ENCODE assay signal across 30 cellular contexts in the genomic region with DNA sequence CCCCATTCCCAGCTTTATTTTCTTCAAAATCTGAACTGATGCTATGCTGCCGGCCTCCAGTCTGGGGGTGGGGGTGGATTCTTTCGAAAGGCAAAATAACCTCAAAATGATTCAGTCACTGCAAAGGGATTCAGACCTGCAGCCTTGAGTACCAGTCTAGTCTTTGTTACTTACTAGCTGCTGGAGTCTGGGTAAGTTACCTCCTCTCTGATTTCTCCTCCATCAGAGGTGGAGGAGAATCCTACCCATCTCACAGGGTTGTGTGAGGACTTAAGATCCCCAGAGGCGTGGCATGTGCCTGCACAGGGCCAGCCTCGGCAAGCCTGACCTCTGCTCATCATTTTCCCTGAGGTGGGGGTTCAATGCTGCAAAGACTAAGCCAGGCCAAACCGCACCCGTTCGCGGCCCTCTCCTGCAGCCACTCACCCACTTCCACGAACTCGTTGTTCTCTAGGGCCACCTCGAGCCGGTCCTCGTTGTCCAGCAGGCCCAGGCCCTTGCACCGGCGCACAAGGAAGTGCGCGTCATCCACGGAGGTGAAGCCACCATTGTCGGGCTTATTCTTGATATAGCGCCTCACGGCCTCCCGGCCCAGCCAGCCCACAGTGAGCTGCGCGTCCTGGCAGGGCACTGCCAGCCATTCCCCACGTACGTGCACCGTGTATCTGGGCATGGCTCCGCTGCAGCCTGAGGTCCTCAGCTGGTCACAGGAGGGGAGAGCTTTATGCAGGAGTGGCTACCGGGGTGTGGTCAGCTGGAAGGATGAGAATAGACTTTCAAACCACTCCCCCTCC. TPM values are rescaled to one million over a fixed set of nuclear protein-coding genes. Genes with fewer than 3 reads are reported as not detected.
DNase-seq lines count a peak whose midpoint lies in the region; ATAC-seq and TF ChIP-seq lines count a peak whose summit lies in the region.
"Had no signal": no experiment of that assay in that cellular context is flagged by ENCODE, and none has a peak within 500 bp of the region (broad histone marks: within the 10 kb centered on the region; RNA-seq: fewer than 3 reads in every experiment).

No MANE protein-coding gene starts in this region.

- H3K18ac ChIP-seq in neuronal stem cell (ENCODE audit: low read length), result peak overlapping the region; percentile 15

- no peaks in the 10 kb centered on the region for H3K9me3 Mint-ChIP-seq in CD14-positive monocyte
- no peaks in the 10 kb centered on the region for H3K9me3 Mint-ChIP-seq in activated naive CD4-positive, alpha-beta T cell treated with anti-CD3 and anti-CD28 coated beads, Interleukin-2, amount 50 U/mL, for 72 hours
- H3K9me3 Mint-ChIP-seq: activated T-helper 1 cell treated with anti-CD3 and anti-CD28 coated beads, Interleukin-12 subunit alpha, Interleukin-12 subunit beta, Interleukin-2, Interleukin-4 antibody, amounts not matched to agents 30 ng/mL and 10 ng/mL and 1 ng/mL, durations not matched to agents 14 hours and 24 hours and 36 hours; CD4-positive, CD25-positive, alpha-beta regulatory T cell; stimulated activated memory B cell treated with anti-CD40 and anti-IgM and Interleukin-4, amounts not matched to agents 10 μg/mL and 1 μg/mL and 100 μg/mL, for 72 hours; WTC11 had no signal

- peak overlapping the region; percentile 68 for H2AK5ac ChIP-seq in neuronal stem cell (ENCODE audit: low read depth, low read length)

- H3K4me2 ChIP-seq in hepatocyte (no peak overlapping the region), neuronal stem cell (ENCODE audit: insufficient read depth, low read length, poor library complexity, severe bottlenecking) (no peak overlapping the region)
- H3K4me2 ChIP-seq: KMS-11 had no signal

- no peak overlapping the region for H3K4me3 ChIP-seq in hepatocyte
- H3K4me3 ChIP-seq in neuronal stem cell (ENCODE audit: low read length in 2 of 2), result no peak overlapping the region
- H3K4me3 ChIP-seq: testis had no signal

- intact Hi-C loops in CD14-positive monocyte (cut with micrococcal nuclease), result loop anchor here (5.0 to 10.0 kb wide), 3 partner anchors 61 to 138 kb away; a partner anchor contains a TSS

- no peak for TF ChIP-seq CTCF in CD14-positive monocyte (IDR thresholded peaks at IDR 0.05)
- no peak for TF ChIP-seq CTCF in hepatocyte (IDR thresholded peaks at IDR 0.05; ENCODE audit: poor library complexity)

- no peak overlapping the region for H2BK12ac ChIP-seq in neuronal stem cell (ENCODE audit: low read length)

- H4K20me1 ChIP-seq in hepatocyte (ENCODE audit: insufficient read depth, poor library complexity, severe bottlenecking), result no peaks in the 10 kb centered on the region

- H3K36me3 Mint-ChIP-seq in CD14-positive monocyte, result peaks cover 46 to 55% of the 10 kb centered on the region in 2 donors
- H3K36me3 Mint-ChIP-seq in activated naive CD4-positive, alpha-beta T cell treated with anti-CD3 and anti-CD28 coated beads, Interleukin-2, amount 50 U/mL, for 72 hours, result no peaks in the 10 kb centered on the region

- no peak overlapping the region for H4K8ac ChIP-seq in neuronal stem cell (ENCODE audit: low read depth, low read length)

- peak overlapping the region; percentile 88 to 97 (median 94) for H3K27ac Mint-ChIP-seq in CD14-positive monocyte
- H3K27ac Mint-ChIP-seq in activated naive CD4-positive, alpha-beta T cell treated with anti-CD3 and anti-CD28 coated beads, Interleukin-2, amount 50 U/mL, for 72 hours, result no peak overlapping the region
- H3K27ac Mint-ChIP-seq: activated CD8-positive, alpha-beta memory T cell treated with anti-CD3 and anti-CD28 coated beads, Interleukin-2, amount 10 ng/mL, durations not matched to agents 7 days and 5 days; activated T-helper 1 cell treated with anti-CD3 and anti-CD28 coated beads, Interleukin-12 subunit alpha, Interleukin-12 subunit beta, Interleukin-2, Interleukin-4 antibody, amounts not matched to agents 30 ng/mL and 10 ng/mL and 1 ng/mL, durations not matched to agents 14 hours and 24 hours and 36 hours; CD4-positive, CD25-positive, alpha-beta regulatory T cell; stimulated activated memory B cell treated with anti-CD40 and anti-IgM and Interleukin-4, amounts not matched to agents 10 μg/mL and 1 μg/mL and 100 μg/mL, for 72 hours had no signal

- DNase-seq in CD14-positive monocyte (ENCODE audit: low spot score) (no peak), HuH-7.5 (ENCODE audit: low spot score) (peak; percentile 30), hepatocyte (ENCODE audit: low spot score) (no peak), neuronal stem cell (ENCODE audit: low spot score) (no peak), NCI-H187 treated with DMSO at 0.1 percent for 48 hours (lab: John Stamatoyannopoulos, UW) (no peak)
- no peak for DNase-seq in activated naive CD4-positive, alpha-beta T cell treated with anti-CD3 and anti-CD28 coated beads, Interleukin-2, amount 50 U/mL, for 72 hours (ENCODE audit: low spot score in 2 of 2)
- DNase-seq: activated CD4-positive, alpha-beta T cell treated with anti-CD3 and anti-CD28 coated beads, Interleukin-2, amount 50 U/mL, for 1 hour; activated CD8-positive, alpha-beta memory T cell treated with anti-CD3 and anti-CD28 coated beads, Interleukin-2, amount 10 ng/mL, durations not matched to agents 7 days and 5 days; activated naive CD4-positive, alpha-beta T cell treated with anti-CD3 and anti-CD28 coated beads, Interleukin-2, amount 50 U/mL, for 16 hours; anterior cingulate cortex; caudate nucleus; CD4-positive, CD25-positive, alpha-beta regulatory T cell; dermis blood vessel endothelial cell; GOT3; NCI-H2029 treated with DMSO at 0.1 percent for 48 hours; NCI-H2227 treated with DMSO at 0.1 percent for 48 hours; NCI-H69; occipital lobe; stimulated activated CD4-positive, alpha-beta T cell treated with anti-CD3 and anti-CD28 coated beads, Interleukin-4, amount 100 ng/mL, for 1 hour; T-helper 9 cell; testis had no signal

- peaks cover 63% of the 10 kb centered on the region for H3K4me1 Mint-ChIP-seq in CD14-positive monocyte

- no peak overlapping the region for H4K91ac ChIP-seq in neuronal stem cell (ENCODE audit: low read depth, low read length, poor library complexity)

- H3K23ac ChIP-seq in neuronal stem cell (ENCODE audit: low read depth, low read length, poor library complexity), result no peak overlapping the region

- no peaks in the 10 kb centered on the region for H3K27me3 ChIP-seq in hepatocyte
- H3K27me3 ChIP-seq in neuronal stem cell (ENCODE audit: control insufficient read depth in 3 of 3, insufficient read depth in 3 of 3, low read depth in 1 of 3, low read length in 3 of 3), result no peaks in the 10 kb centered on the region
- H3K27me3 ChIP-seq: testis had no signal

- ATAC-seq in GM18519 (IDR thresholded peaks at IDR 0.05; ENCODE audit: low FRiP score, unreplicated experiment), result no peak
- no peak for ATAC-seq in activated naive CD4-positive, alpha-beta T cell treated with anti-CD3 and anti-CD28 coated beads, Interleukin-2, amount 50 U/mL, for 72 hours
- ATAC-seq: activated CD8-positive, alpha-beta memory T cell treated with anti-CD3 and anti-CD28 coated beads, Interleukin-2, amount 10 ng/mL, durations not matched to agents 7 days and 5 days; stimulated activated memory B cell treated with anti-CD40 and anti-IgM and Interleukin-4, amounts not matched to agents 10 μg/mL and 1 μg/mL and 100 μg/mL, for 72 hours; WTC11 had no signal

- no peak overlapping the region for H2BK15ac ChIP-seq in neuronal stem cell (ENCODE audit: low read length)

- peak overlapping the region; percentile 42 for H3K27ac ChIP-seq in hepatocyte
- no peak overlapping the region for H3K27ac ChIP-seq in neuronal stem cell (replicated peaks; ENCODE audit: low read length)
- H3K27ac ChIP-seq: KMS-11, testis had no signal

- H3K36me3 ChIP-seq in hepatocyte (replicated peaks; ENCODE audit: insufficient read depth, low read depth), result no peaks in the 10 kb centered on the region
- H3K36me3 ChIP-seq in neuronal stem cell (replicated peaks in 1 of 2; ENCODE audit: control insufficient read depth in 2 of 2, insufficient read depth in 2 of 2, low read length in 2 of 2), result peaks cover 0 to 6% of the 10 kb centered on the region in 2 donors

- no peaks in the 10 kb centered on the region for H3K79me1 ChIP-seq in neuronal stem cell (ENCODE audit: low read depth, low read length)

- H2AFZ ChIP-seq in hepatocyte (no peak overlapping the region), neuronal stem cell (ENCODE audit: low read length) (no peak overlapping the region)

- H3K4me1 ChIP-seq in hepatocyte (ENCODE audit: insufficient read depth) (no peaks in the 10 kb centered on the region), neuronal stem cell (ENCODE audit: control insufficient read depth in 2 of 2, insufficient read depth in 1 of 2, low read depth in 1 of 2, low read length in 2 of 2) (no peaks in the 10 kb centered on the region)
- H3K4me1 ChIP-seq: testis had no signal

- peak overlapping the region; percentile 70 to 91 for H3K4me3 Mint-ChIP-seq in CD14-positive monocyte
- H3K4me3 Mint-ChIP-seq: activated CD8-positive, alpha-beta memory T cell treated with anti-CD3 and anti-CD28 coated beads, Interleukin-2, amount 10 ng/mL, durations not matched to agents 7 days and 5 days; activated T-helper 1 cell treated with anti-CD3 and anti-CD28 coated beads, Interleukin-12 subunit alpha, Interleukin-12 subunit beta, Interleukin-2, Interleukin-4 antibody, amounts not matched to agents 30 ng/mL and 10 ng/mL and 1 ng/mL, durations not matched to agents 14 hours and 24 hours and 36 hours; CD4-positive, CD25-positive, alpha-beta regulatory T cell; stimulated activated memory B cell treated with anti-CD40 and anti-IgM and Interleukin-4, amounts not matched to agents 10 μg/mL and 1 μg/mL and 100 μg/mL, for 72 hours; WTC11 had no signal

- H3K9me3 ChIP-seq in hepatocyte (ENCODE audit: low read depth), result no peaks in the 10 kb centered on the region
- H3K9me3 ChIP-seq in neuronal stem cell (replicated peaks in 1 of 2; ENCODE audit: control insufficient read depth in 2 of 2, insufficient read depth in 1 of 2, low read depth in 1 of 2, low read length in 2 of 2), result no peaks in the 10 kb centered on the region
- H3K9me3 ChIP-seq: testis had no signal

- H3K27me3 Mint-ChIP-seq in CD14-positive monocyte (ENCODE audit: low read depth in 3 of 3), result no peaks in the 10 kb centered on the region
- H3K27me3 Mint-ChIP-seq: activated CD8-positive, alpha-beta memory T cell treated with anti-CD3 and anti-CD28 coated beads, Interleukin-2, amount 10 ng/mL, durations not matched to agents 7 days and 5 days; CD4-positive, CD25-positive, alpha-beta regulatory T cell; stimulated activated memory B cell treated with anti-CD40 and anti-IgM and Interleukin-4, amounts not matched to agents 10 μg/mL and 1 μg/mL and 100 μg/mL, for 72 hours had no signal

- H3K14ac ChIP-seq in neuronal stem cell (ENCODE audit: low read length), result no peak overlapping the region

- H3K4ac ChIP-seq in neuronal stem cell (ENCODE audit: low read length), result no peak overlapping the region

- H2BK120ac ChIP-seq in neuronal stem cell (ENCODE audit: low read depth, low read length), result peak overlapping the region; percentile 17

- no peak overlapping the region for H3K9ac ChIP-seq in neuronal stem cell (ENCODE audit: low read depth, low read length, poor library complexity)
- H3K9ac ChIP-seq: KMS-11 had no signal

- no peaks in the 10 kb centered on the region for H3K9me2 ChIP-seq in hepatocyte (replicated peaks; ENCODE audit: insufficient read depth)

- WGBS in hepatocyte (ENCODE audit: low lambda C conversion rate, missing lambda C conversion rate), result 97% methylated on average over 28 of the region's 29 CpGs
- WGBS in neuronal stem cell (ENCODE audit: extremely low coverage in 2 of 2, insufficient read length in 2 of 2, insufficient replicate concordance in 1 of 2), 2 donors, result no CpG with 5 or more reads among the region's 29 CpGs

- no peaks in the 10 kb centered on the region for H3K79me2 ChIP-seq in hepatocyte

- H2BK5ac ChIP-seq in neuronal stem cell (ENCODE audit: low read length), result peak overlapping the region; percentile 53

RNA-seq across cellular contexts. Expression of a gene that starts 0.7 kb away (rescaled TPM):
- polyA plus RNA-seq in CD14-positive monocyte (10 to 100 TPM; 28.0 to 29.2 TPM), hepatocyte (0.91 and 1.7 TPM in 2 replicates)
- total RNA-seq in hepatocyte, result 1.3 and 1.8 TPM in 2 replicates
- polyA plus RNA-seq in neuronal stem cell (2013, experiment 1 of 2), result 0.04 TPM
- polyA plus RNA-seq in neuronal stem cell (2013, experiment 2 of 2), result 0.15 TPM
- total RNA-seq in activated naive CD4-positive, alpha-beta T cell treated with anti-CD3 and anti-CD28 coated beads, Interleukin-2, amount 50 U/mL, for 72 hours, result 1 to 10 TPM in 1 of 2 donors, under 1 TPM in 1; 0.39 to 1.2 TPM
- total RNA-seq: G401, HT-29 had no signal
- polyA plus RNA-seq: CD4-positive, CD25-positive, alpha-beta regulatory T cell had no signal

RNA-seq across cellular contexts. Expression of a gene that starts 40.0 kb away (rescaled TPM):
- polyA plus RNA-seq in CD14-positive monocyte (100 to 1,000 TPM; 647 to 963 TPM), hepatocyte (35.0 and 42.1 TPM in 2 replicates)
- total RNA-seq in hepatocyte, result 89.0 and 90.5 TPM in 2 replicates
- polyA plus RNA-seq in neuronal stem cell (2013, experiment 1 of 2), result 195 TPM
- polyA plus RNA-seq in neuronal stem cell (2013, experiment 2 of 2), result 198 TPM
- total RNA-seq in activated naive CD4-positive, alpha-beta T cell treated with anti-CD3 and anti-CD28 coated beads, Interleukin-2, amount 50 U/mL, for 72 hours, result 100 to 1,000 TPM; 132 to 156 TPM

RNA-seq across cellular contexts. Expression of a gene that starts 52.3 kb away (rescaled TPM):
- polyA plus RNA-seq in CD14-positive monocyte (1 to 10 TPM in 1 of 2 donors, under 1 TPM in 1; 0.43 to 1.0 TPM), hepatocyte (0.43 and 3.0 TPM in 2 replicates)
- 2.1 and 3.5 TPM in 2 replicates for total RNA-seq in hepatocyte
- 0.46 TPM for polyA plus RNA-seq in neuronal stem cell (2013, experiment 1 of 2)
- polyA plus RNA-seq in neuronal stem cell (2013, experiment 2 of 2), result 0.62 TPM
- under 1 TPM; 0.32 to 0.99 TPM for total RNA-seq in activated naive CD4-positive, alpha-beta T cell treated with anti-CD3 and anti-CD28 coated beads, Interleukin-2, amount 50 U/mL, for 72 hours
- total RNA-seq: dermis blood vessel endothelial cell, glomerular endothelial cell had no signal

RNA-seq across cellular contexts. Expression of a gene that starts 53.0 kb away (rescaled TPM):
- polyA plus RNA-seq in CD14-positive monocyte, result not detected
- 0.48 TPM in 1 of 2 replicates, not detected in the other for total RNA-seq in hepatocyte
- 0.55 TPM in 1 of 2 replicates, not detected in the other for polyA plus RNA-seq in hepatocyte
- 0.04 TPM for polyA plus RNA-seq in neuronal stem cell (2013, experiment 1 of 2)
- polyA plus RNA-seq in neuronal stem cell (2013, experiment 2 of 2), result 0.06 TPM
- total RNA-seq in activated naive CD4-positive, alpha-beta T cell treated with anti-CD3 and anti-CD28 coated beads, Interleukin-2, amount 50 U/mL, for 72 hours, result under 1 TPM; 0.16 to 0.57 TPM
- total RNA-seq: activated T-helper 1 cell treated with anti-CD3 and anti-CD28 coated beads, Interleukin-12 subunit alpha, Interleukin-12 subunit beta, Interleukin-2, Interleukin-4 antibody, amounts not matched to agents 30 ng/mL and 10 ng/mL and 1 ng/mL, durations not matched to agents 14 hours and 24 hours and 36 hours; CD4-positive, CD25-positive, alpha-beta regulatory T cell; dermis blood vessel endothelial cell; G401; glomerular endothelial cell; HT-29; kidney epithelial cell; WTC11 had no signal
- polyA plus RNA-seq: CD4-positive, CD25-positive, alpha-beta regulatory T cell had no signal

Comparison
In these comparisons a context has a peak if more than half of its experiments do, and no peak if none do; other contexts are left out.
1. H3K27ac Mint-ChIP-seq: peak in CD14-positive monocyte (7 of 7); none in activated naive CD4-positive, alpha-beta T cell treated with anti-CD3 and anti-CD28 coated beads, Interleukin-2, amount 50 U/mL, for 72 hours (0 of 2).